ENCODE assay signal across 14 cellular contexts in genomic region chr1:226863446-226863845, GRCh38. TPM values are rescaled to one million over a fixed set of nuclear protein-coding genes. Genes with fewer than 3 reads are reported as not detected.
DNase-seq lines count a peak whose midpoint lies in the region; ATAC-seq, FAIRE-seq and TF ChIP-seq lines count a peak whose summit lies in the region.
"Had no signal": no experiment of that assay in that cellular context is flagged by ENCODE, and none has a peak within 500 bp of the region (broad histone marks: within the 10 kb centered on the region; RNA-seq: fewer than 3 reads in every experiment).

No MANE protein-coding gene starts in this region.

- H3K4me2 ChIP-seq in BLaER1 treated with 17β-estradiol and CSF1 and Interleukin-3, amounts not matched to agents 10 nM and 100 nM, result peak overlapping the region; percentile 46 to 76 (median 64)
- H3K4me2 ChIP-seq: hepatocyte had no signal

- CTCF ChIA-PET in WTC11 (lab: Charles Lee), result interaction anchor here (1.7 kb wide), 1 partner anchor 237 kb away, joined by 6 read pairs; no protein-coding TSS in a partner anchor

- POLR2A ChIA-PET in WTC11 (lab: Charles Lee), result no interaction called here

- no peaks in the 10 kb centered on the region for H3K27me3 ChIP-seq in BLaER1 treated with 17β-estradiol and CSF1 and Interleukin-3, amounts not matched to agents 10 nM and 100 nM
- H3K27me3 ChIP-seq in small intestine (ENCODE audit: control insufficient read depth in 2 of 2, insufficient read depth in 2 of 2, low read length in 2 of 2), result no peaks in the 10 kb centered on the region
- H3K27me3 ChIP-seq in upper lobe of right lung, result no peaks in the 10 kb centered on the region
- H3K27me3 ChIP-seq: hepatocyte had no signal

- intact Hi-C loops in upper lobe of right lung (cut with DNase I), result no loop called here

- 0 out of 2 replicates have a peak, but pooled peaks cover 3% of the 10 kb centered on the region for H3K36me3 Mint-ChIP-seq in WTC11
- H3K36me3 Mint-ChIP-seq: brain; naive thymus-derived CD4-positive, alpha-beta T cell had no signal

- no peak for FAIRE-seq in small intestine (lab: Jason Lieb, UNC)
- FAIRE-seq: G401.6 had no signal

- ATAC-seq in WTC11 (peak; percentile 79), upper lobe of right lung (no peak)
- ATAC-seq: naive thymus-derived CD4-positive, alpha-beta T cell had no signal

- peaks cover 30% of the 10 kb centered on the region for H3K4me1 Mint-ChIP-seq in WTC11
- H3K4me1 Mint-ChIP-seq: brain had no signal

- no peak overlapping the region for H3K9ac ChIP-seq in BLaER1 treated with 17β-estradiol and CSF1 and Interleukin-3, amounts not matched to agents 10 nM and 100 nM

- H3K4me1 ChIP-seq in BLaER1 treated with 17β-estradiol and CSF1 and Interleukin-3, amounts not matched to agents 10 nM and 100 nM, result peaks cover 20 to 32% (median 23%) of the 10 kb centered on the region in 10 experiments
- H3K4me1 ChIP-seq in small intestine (ENCODE audit: control insufficient read depth in 2 of 2, insufficient read depth in 1 of 2, low read depth in 1 of 2, low read length in 1 of 2) (peaks cover 0 to 6% of the 10 kb centered on the region in 2 donors), upper lobe of right lung (no peaks in the 10 kb centered on the region)

- no peaks in the 10 kb centered on the region for H3K9me3 Mint-ChIP-seq in WTC11
- H3K9me3 Mint-ChIP-seq: naive thymus-derived CD4-positive, alpha-beta T cell had no signal

- no peak for TF ChIP-seq CTCF in HFF-Myc (IDR thresholded peaks at IDR 0.05; ENCODE audit: low read depth, low read length, missing control alignments)
- TF ChIP-seq CTCF in WTC11 (IDR thresholded peaks at IDR 0.05), result no peak
- no peak for TF ChIP-seq CTCF in upper lobe of right lung (IDR thresholded peaks at IDR 0.05)

- H3K27ac Mint-ChIP-seq in WTC11, result no peak overlapping the region; the same call in 1 of the 2 replicates
- H3K27ac Mint-ChIP-seq: brain had no signal

- H4K20me1 ChIP-seq in BLaER1 treated with 17β-estradiol and CSF1 and Interleukin-3, amounts not matched to agents 10 nM and 100 nM, result no peaks in the 10 kb centered on the region

- DNase-seq in HFF-Myc (ENCODE audit: extremely low read depth, low read depth) (peak; percentile 39), WTC11 (ENCODE audit: low spot score) (no peak), iris pigment epithelial cell (ENCODE audit: low read depth) (peak; percentile 77), small intestine (no peak), NCI-H2171 (lab: John Stamatoyannopoulos, UW) (no peak), COLO668 (lab: John Stamatoyannopoulos, UW; ENCODE audit: unreplicated experiment) (no peak), upper lobe of right lung (no peak)
- DNase-seq: activated CD4-positive, alpha-beta T cell treated with anti-CD3 and anti-CD28 coated beads for 48 hours; naive thymus-derived CD4-positive, alpha-beta T cell; NCI-H1105 treated with DMSO at 0.1 percent for 48 hours had no signal

- no peak overlapping the region for H3K4me3 ChIP-seq in BLaER1 treated with 17β-estradiol and CSF1 and Interleukin-3, amounts not matched to agents 10 nM and 100 nM
- H3K4me3 ChIP-seq in HFF-Myc (replicated peaks; ENCODE audit: low read depth, low read length), result no peak overlapping the region
- H3K4me3 ChIP-seq in small intestine (ENCODE audit: low read depth in 1 of 2, low read length in 2 of 2), result no peak overlapping the region
- no peak overlapping the region for H3K4me3 ChIP-seq in upper lobe of right lung
- H3K4me3 ChIP-seq: hepatocyte had no signal

- H3K9me3 ChIP-seq in BLaER1 treated with 17β-estradiol and CSF1 and Interleukin-3, amounts not matched to agents 10 nM and 100 nM (replicated peaks in 1 of 11), result no peaks in the 10 kb centered on the region
- no peaks in the 10 kb centered on the region for H3K9me3 ChIP-seq in small intestine (ENCODE audit: control insufficient read depth, low read depth)
- H3K9me3 ChIP-seq in upper lobe of right lung, result no peaks in the 10 kb centered on the region

- H3K27me3 Mint-ChIP-seq in WTC11 (ENCODE audit: low read depth), result no peaks in the 10 kb centered on the region; the same call in 1 of the 2 replicates

- H3K27ac ChIP-seq in BLaER1 treated with 17β-estradiol and CSF1 and Interleukin-3, amounts not matched to agents 10 nM and 100 nM, result peak overlapping the region in 2 of 11 experiments; percentile 21 to 24; a peak in 2 of 22 replicates
- H3K27ac ChIP-seq in small intestine (ENCODE audit: low read depth in 1 of 2, low read length in 1 of 2), result no peak overlapping the region
- no peak overlapping the region for H3K27ac ChIP-seq in upper lobe of right lung
- H3K27ac ChIP-seq: hepatocyte had no signal

- H3K36me3 ChIP-seq in BLaER1 treated with 17β-estradiol and CSF1 and Interleukin-3, amounts not matched to agents 10 nM and 100 nM, result no peaks in the 10 kb centered on the region
- H3K36me3 ChIP-seq in small intestine (ENCODE audit: control insufficient read depth in 2 of 2, insufficient read depth in 2 of 2, low read length in 2 of 2), result no peaks in the 10 kb centered on the region
- H3K36me3 ChIP-seq in upper lobe of right lung, result no peaks in the 10 kb centered on the region

- no peak overlapping the region for H3K4me3 Mint-ChIP-seq in WTC11
- H3K4me3 Mint-ChIP-seq: brain; naive thymus-derived CD4-positive, alpha-beta T cell had no signal

- 69 to 88% (median 75%) methylated on average over 5 of the region's 5 CpGs for whole genome bisulfite sequencing in small intestine, 3 donors

TF ChIP-seq in WTC11, 78 proteins besides CTCF, POLR2A, EP300 and RAD21:
- TF ChIP-seq IRF2 (CRISPR knock-in tag; IDR thresholded peaks at IDR 0.05; ENCODE audit: borderline replicate concordance, low read depth) (no peak), JUN (CRISPR knock-in tag; IDR thresholded peaks at IDR 0.05) (no peak), KAT7 (CRISPR knock-in tag; IDR thresholded peaks at IDR 0.05; ENCODE audit: borderline replicate concordance) (no peak), JAZF1 (CRISPR knock-in tag; IDR thresholded peaks at IDR 0.05) (no peak), TCF7 (CRISPR knock-in tag; IDR thresholded peaks at IDR 0.05; ENCODE audit: low read depth) (no peak), NFE2L1 (CRISPR knock-in tag; IDR thresholded peaks at IDR 0.05) (no peak), ETV6 (CRISPR knock-in tag; IDR thresholded peaks at IDR 0.05) (no peak), PRRX2 (CRISPR knock-in tag; IDR thresholded peaks at IDR 0.05) (no peak), GRHL2 (CRISPR knock-in tag; IDR thresholded peaks at IDR 0.05; ENCODE audit: insufficient replicate concordance, severe bottlenecking) (no peak), USF2 (CRISPR knock-in tag; IDR thresholded peaks at IDR 0.05) (no peak), ZNF232 (CRISPR knock-in tag; IDR thresholded peaks at IDR 0.05) (no peak), CREB1 (CRISPR knock-in tag; IDR thresholded peaks at IDR 0.05) (no peak), HMGA2 (CRISPR knock-in tag; IDR thresholded peaks at IDR 0.05) (no peak)

RNA-seq across cellular contexts. Expression of gene PSEN2, which starts 7.0 kb away (rescaled TPM):
- total RNA-seq in WTC11 (2021), result 18.4 to 23.5 TPM (median 23.4 TPM) in 3 replicates
- 10 to 100 TPM; 17.3 to 19.5 (median 19.4) TPM for polyA plus RNA-seq in small intestine
- 22.7 TPM for total RNA-seq in upper lobe of right lung

Comparison
In these comparisons a context has a peak if more than half of its experiments do, and no peak if none do; other contexts are left out.
1. DNase-seq: peak in HFF-Myc (single experiment) and iris pigment epithelial cell (single experiment); none in WTC11 (single experiment), small intestine (single experiment), NCI-H2171 (single experiment), COLO668 (single experiment) and upper lobe of right lung (single experiment).